In genomic region chr4:141079393-141079930, GRCh38 we compare ENCODE assay signal across 19 cellular contexts. TPM values are rescaled to one million over a fixed set of nuclear protein-coding genes. Genes with fewer than 3 reads are reported as not detected.
"Had no signal": no experiment of that assay in that cellular context is flagged by ENCODE, and none has a peak within 500 bp of the region (broad histone marks: within the 10 kb centered on the region; RNA-seq: fewer than 3 reads in every experiment).

No MANE protein-coding gene starts in this region.

- H3K9me3 ChIP-seq: body of pancreas, thoracic aorta, upper lobe of left lung had no signal

- H3K4me3 ChIP-seq: body of pancreas, thoracic aorta, upper lobe of left lung had no signal

- ATAC-seq: body of pancreas; effector memory CD8-positive, alpha-beta T cell; esophagus mucosa; natural killer cell treated with Interleukin-12 subunit alpha and Interleukin-12 subunit beta and Interleukin-15 and Interleukin-18, amount 100 ng/mL, for 72 hours; WTC11 had no signal

- H3K27ac ChIP-seq: body of pancreas, thoracic aorta, upper lobe of left lung had no signal

- H3K27me3 ChIP-seq: body of pancreas, upper lobe of left lung had no signal

- H3K36me3 ChIP-seq: thoracic aorta, upper lobe of left lung had no signal

- DNase-seq: activated gamma-delta T cell treated with Interleukin-2 at 50 U/mL for 16 hours; activated T-cell treated with anti-CD3 and anti-CD28 coated beads, Interleukin-2, amount 50 U/mL, for 1 hour; anterior cingulate cortex; body of pancreas; central memory CD4-positive, alpha-beta T cell; effector memory CD8-positive, alpha-beta T cell; hypothalamus; nucleus accumbens; posterior cingulate gyrus; retina; stimulated activated CD4-positive, alpha-beta T cell treated with anti-CD3 and anti-CD28 coated beads, Interleukin-4, amount 100 ng/mL, for 24 hours; stimulated activated naive CD4-positive, alpha-beta T cell treated with Interleukin-2 at 50 U/mL for 16 hours; T-helper 1 cell; T-helper 9 cell; upper lobe of left lung had no signal

- H3K4me1 ChIP-seq: body of pancreas, upper lobe of left lung had no signal

RNA-seq across cellular contexts. Expression of gene RNF150, which starts 53.8 kb away (rescaled TPM):
- total RNA-seq: natural killer cell treated with Interleukin-12 subunit alpha and Interleukin-12 subunit beta and Interleukin-15 and Interleukin-18, amount 100 ng/mL, for 72 hours had no signal
